Comparison of ENCODE assay signal across 1 cellular context in genomic region chr5:180575571-180575970, GRCh38.
TF ChIP-seq lines count a peak whose summit lies in the region.

No MANE protein-coding gene starts in this region.

TF ChIP-seq in GM23338, 12 proteins besides CTCF, POLR2A, EP300 and RAD21 (continued from another document):
- no peak for TF ChIP-seq ZNF462 (CRISPR knock-in tag; IDR thresholded peaks at IDR 0.05)
- no peak for TF ChIP-seq JUNB (IDR thresholded peaks at IDR 0.05; ENCODE audit: unreplicated experiment)
